ENCODE assay signal across 16 cellular contexts in genomic region chr9:72145093-72145492, GRCh38. TPM values are rescaled to one million over a fixed set of nuclear protein-coding genes. Genes with fewer than 3 reads are reported as not detected.
DNase-seq lines count a peak whose midpoint lies in the region; ATAC-seq and TF ChIP-seq lines count a peak whose summit lies in the region.
"Had no signal": no experiment of that assay in that cellular context is flagged by ENCODE, and none has a peak within 500 bp of the region (broad histone marks: within the 10 kb centered on the region; RNA-seq: fewer than 3 reads in every experiment).

No MANE protein-coding gene starts in this region.

- peak overlapping the region; percentile 67 for H3K27ac ChIP-seq in neural cell (ENCODE audit: low read length)

- H3F3A ChIP-seq in neural cell (ENCODE audit: insufficient read depth, low read length, poor library complexity, severe bottlenecking) = no peaks in the 10 kb centered on the region

- H3K79me2 ChIP-seq in neural cell (replicated peaks; ENCODE audit: insufficient read depth, low read length) = no peaks in the 10 kb centered on the region

- TF ChIP-seq RAD21 in neural cell (conservative IDR thresholded peaks at IDR 0.05) = no peak

- H3K9me3 ChIP-seq in endocrine pancreas (ENCODE audit: control insufficient read depth, low read length) = no peaks in the 10 kb centered on the region
- H3K9me3 ChIP-seq in neural cell (ENCODE audit: low read length) = no peaks in the 10 kb centered on the region
- H3K9me3 ChIP-seq: BE2C, Caco-2 had no signal

- H3K4me1 Mint-ChIP-seq in activated CD4-positive, alpha-beta T cell treated with anti-CD3 and anti-CD28 coated beads, Interleukin-2, amount 10 ng/mL, durations not matched to agents 7 days and 5 days = no peaks in the 10 kb centered on the region

- H3K36me3 ChIP-seq in endocrine pancreas (ENCODE audit: control insufficient read depth, insufficient read depth, low read length) = no peaks in the 10 kb centered on the region
- no peaks in the 10 kb centered on the region for H3K36me3 ChIP-seq in neural cell (ENCODE audit: insufficient read depth, low read length)
- H3K36me3 ChIP-seq: BE2C had no signal

- H3K9ac ChIP-seq in endocrine pancreas (ENCODE audit: control insufficient read depth, insufficient read depth, low read length) (no peak overlapping the region), neural cell (ENCODE audit: low read length) (peak overlapping the region; percentile 17)

- no peaks in the 10 kb centered on the region for H3K27me3 ChIP-seq in endocrine pancreas (ENCODE audit: control insufficient read depth, insufficient read depth, low read length)
- peaks cover 24% of the 10 kb centered on the region for H3K27me3 ChIP-seq in neural cell (ENCODE audit: insufficient read depth, low read depth, low read length)

- peak overlapping the region; percentile 32 for H3K4me2 ChIP-seq in neural cell (ENCODE audit: low read length)

- ATAC-seq in HG03432 (IDR thresholded peaks at IDR 0.05; ENCODE audit: unreplicated experiment) = no peak
- ATAC-seq in GM19328 (IDR thresholded peaks at IDR 0.05; ENCODE audit: unreplicated experiment) = no peak

- peak overlapping the region; percentile 50 for H3K4me3 ChIP-seq in endocrine pancreas (ENCODE audit: control insufficient read depth, insufficient read depth, low read length)
- H3K4me3 ChIP-seq in neural cell (ENCODE audit: low read length) = peak overlapping the region; percentile 35

- no peak overlapping the region for H2AFZ ChIP-seq in neural cell (ENCODE audit: low read depth, low read length)

- TF ChIP-seq CTCF in neural cell (IDR thresholded peaks at IDR 0.05; ENCODE audit: poor library complexity, severe bottlenecking) = no peak

- no peaks in the 10 kb centered on the region for H3K9me3 Mint-ChIP-seq in activated CD4-positive, alpha-beta T cell treated with anti-CD3 and anti-CD28 coated beads, Interleukin-2, amount 10 ng/mL, durations not matched to agents 7 days and 5 days

- no peaks in the 10 kb centered on the region for H3K36me3 Mint-ChIP-seq in activated CD4-positive, alpha-beta T cell treated with anti-CD3 and anti-CD28 coated beads, Interleukin-2, amount 10 ng/mL, durations not matched to agents 7 days and 5 days (ENCODE audit: low read depth)
- H3K36me3 Mint-ChIP-seq: CD4-positive, CD25-positive, alpha-beta regulatory T cell had no signal

- no peaks in the 10 kb centered on the region for H4K20me1 ChIP-seq in neural cell (ENCODE audit: insufficient read depth)

- no peak for TF ChIP-seq EP300 in neural cell (conservative IDR thresholded peaks at IDR 0.05; ENCODE audit: poor library complexity, severe bottlenecking)

- POLR2A ChIA-PET in activated CD4-positive, alpha-beta T cell treated with anti-CD3 and anti-CD28 coated beads, Interleukin-2, amount 10 ng/mL, durations not matched to agents 7 days and 5 days (lab: Charles Lee) = no interaction called here

- H3K4me3 Mint-ChIP-seq in activated CD4-positive, alpha-beta T cell treated with anti-CD3 and anti-CD28 coated beads, Interleukin-2, amount 10 ng/mL, durations not matched to agents 7 days and 5 days = no peak overlapping the region
- H3K4me3 Mint-ChIP-seq: CD4-positive, CD25-positive, alpha-beta regulatory T cell had no signal

- H3K27me3 Mint-ChIP-seq in activated CD4-positive, alpha-beta T cell treated with anti-CD3 and anti-CD28 coated beads, Interleukin-2, amount 10 ng/mL, durations not matched to agents 7 days and 5 days = peaks cover 27% of the 10 kb centered on the region

- no peaks in the 10 kb centered on the region for H3K9me2 ChIP-seq in neural cell (ENCODE audit: insufficient read depth, low read length)

- peak; percentile 57 for DNase-seq in Daoy (ENCODE audit: low read depth)
- DNase-seq in NCI-H226 = peak; percentile 11
- DNase-seq in activated CD4-positive, alpha-beta T cell treated with anti-CD3 and anti-CD28 coated beads, Interleukin-2, amount 10 ng/mL, durations not matched to agents 7 days and 5 days = no peak
- no peak for DNase-seq in HuH-7.5 (ENCODE audit: low spot score)
- DNase-seq: BE2C; Caco-2; CD4-positive, CD25-positive, alpha-beta regulatory T cell; GF-D8; NCI-H1105; NCI-H1694; NCI-H526 had no signal

- no peak overlapping the region for H3K27ac Mint-ChIP-seq in activated CD4-positive, alpha-beta T cell treated with anti-CD3 and anti-CD28 coated beads, Interleukin-2, amount 10 ng/mL, durations not matched to agents 7 days and 5 days
- H3K27ac Mint-ChIP-seq: CD4-positive, CD25-positive, alpha-beta regulatory T cell had no signal

- CTCF ChIA-PET in activated CD4-positive, alpha-beta T cell treated with anti-CD3 and anti-CD28 coated beads, Interleukin-2, amount 10 ng/mL, durations not matched to agents 7 days and 5 days (lab: Charles Lee) = no interaction called here

- H3K4me1 ChIP-seq in endocrine pancreas (ENCODE audit: control insufficient read depth, insufficient read depth, low read length) = peaks cover 16% of the 10 kb centered on the region
- H3K4me1 ChIP-seq: BE2C, Caco-2 had no signal

TF ChIP-seq in neural cell, 6 proteins besides CTCF, POLR2A, EP300 and RAD21:
- TF ChIP-seq TAF1 (IDR thresholded peaks at IDR 0.05; ENCODE audit: low read depth) = no peak
- no peak for TF ChIP-seq EZH2 (IDR thresholded peaks at IDR 0.05; ENCODE audit: borderline replicate concordance, insufficient read depth, low read length, poor library complexity, severe bottlenecking)
- no peak for TF ChIP-seq POLR2AphosphoS5 (IDR thresholded peaks at IDR 0.05)
- TF ChIP-seq SMC3 (conservative IDR thresholded peaks at IDR 0.05; ENCODE audit: poor library complexity) = no peak
- no peak for TF ChIP-seq REST (IDR thresholded peaks at IDR 0.05; ENCODE audit: borderline replicate concordance)
- TF ChIP-seq MXI1 (conservative IDR thresholded peaks at IDR 0.05; ENCODE audit: poor library complexity, severe bottlenecking) = no peak
TF ChIP-seq in neural cell: peak in this region for 0.

RNA-seq across cellular contexts. Expression of gene GDA, which starts 4.1 kb away (rescaled TPM):
- total RNA-seq in Daoy (2014; rRNA removed; shearing (Covaris generic)) = 1.0 and 3.7 TPM in 2 replicates
- 0.26 and 0.52 TPM in 2 replicates for polyA plus RNA-seq in neural cell
- polyA minus RNA-seq in neural cell = 0.24 and 0.46 TPM in 2 replicates
- not detected for total RNA-seq in activated CD4-positive, alpha-beta T cell treated with anti-CD3 and anti-CD28 coated beads, Interleukin-2, amount 10 ng/mL, durations not matched to agents 7 days and 5 days
- total RNA-seq: A172; CD4-positive, CD25-positive, alpha-beta regulatory T cell had no signal
- polyA plus RNA-seq: CD4-positive, CD25-positive, alpha-beta regulatory T cell had no signal

Comparison
In these comparisons a context has a peak if more than half of its experiments do, and no peak if none do; other contexts are left out.
1. DNase-seq: peak in Daoy (single experiment) and NCI-H226 (single experiment); none in activated CD4-positive, alpha-beta T cell treated with anti-CD3 and anti-CD28 coated beads, Interleukin-2, amount 10 ng/mL, durations not matched to agents 7 days and 5 days (single experiment) and HuH-7.5 (single experiment).